Comparison of ENCODE assay signal across 8 cellular contexts in genomic region chr11:48013269-48013901, GRCh38. TPM values are rescaled to one million over a fixed set of nuclear protein-coding genes. Genes with fewer than 3 reads are reported as not detected.
DNase-seq lines count a peak whose midpoint lies in the region; ATAC-seq and TF ChIP-seq lines count a peak whose summit lies in the region.

No MANE protein-coding gene starts in this region.

- CTCF ChIA-PET in naive thymus-derived CD4-positive, alpha-beta T cell (lab: Charles Lee) = interaction anchor here (0.8 kb wide), 1 partner anchor 94 kb away, joined by 3 read pairs; no protein-coding TSS in a partner anchor

- peak overlapping the region in 9 of 10 donors; percentile 37 to 79 (median 63) for H3K4me3 Mint-ChIP-seq in naive thymus-derived CD4-positive, alpha-beta T cell

- TF ChIP-seq CTCF in GM13976 (IDR thresholded peaks at IDR 0.05; ENCODE audit: borderline replicate concordance, control extremely low read depth, extremely low read depth, insufficient read depth, missing control alignments) = no peak

- H3K9me3 ChIP-seq in naive thymus-derived CD4-positive, alpha-beta T cell (ENCODE audit: control insufficient read depth in 2 of 3, low read length in 3 of 3) = no peaks in the 10 kb centered on the region

- H3K4me1 Mint-ChIP-seq in naive thymus-derived CD4-positive, alpha-beta T cell = peaks cover 58 to 89% (median 84%) of the 10 kb centered on the region in 7 donors

- H3K36me3 ChIP-seq in naive thymus-derived CD4-positive, alpha-beta T cell (ENCODE audit: control insufficient read depth in 2 of 3, insufficient read depth in 3 of 3, low read length in 3 of 3) = no peaks in the 10 kb centered on the region

- peak; percentile 55 for ATAC-seq in HG02759 (IDR thresholded peaks at IDR 0.05; ENCODE audit: unreplicated experiment)
- peak; percentile 46 for ATAC-seq in naive thymus-derived CD4-positive, alpha-beta T cell

- DNase-seq in GM13976 (ENCODE audit: low spot score) = peak; percentile 46
- DNase-seq in NOMO-1 treated with dmso at 0.1 percent for 144 hours (lab: John Stamatoyannopoulos, UW; ENCODE audit: unreplicated experiment) = peak; percentile 33
- DNase-seq in activated gamma-delta T cell treated with Interleukin-2 at 50 U/mL for 16 hours = peak; percentile 56
- peak in 1 of 9 donors; percentile 62 for DNase-seq in naive thymus-derived CD4-positive, alpha-beta T cell
- DNase-seq in NCI-H774 (lab: John Stamatoyannopoulos, UW) = no peak
- no peak for DNase-seq in NCI-H345 (lab: John Stamatoyannopoulos, UW)
- no peak for DNase-seq in GF-D8 (lab: John Stamatoyannopoulos, UW)

- POLR2A ChIA-PET in naive thymus-derived CD4-positive, alpha-beta T cell (lab: Charles Lee) = interaction anchor here (1.0 to 5.5 kb wide), 8 partner anchors 8 to 44 kb away, joined by 3 to 27 read pairs (median 6); no protein-coding TSS in a partner anchor

- peak overlapping the region; percentile 20 for H3K4me3 ChIP-seq in naive thymus-derived CD4-positive, alpha-beta T cell (ENCODE audit: low read length)

- peaks cover 70 to 88% of the 10 kb centered on the region in 2 donors for H3K4me1 ChIP-seq in naive thymus-derived CD4-positive, alpha-beta T cell (ENCODE audit: control insufficient read depth in 2 of 2, insufficient read depth in 2 of 2, low read length in 2 of 2)

- no peaks in the 10 kb centered on the region for H3K27me3 Mint-ChIP-seq in naive thymus-derived CD4-positive, alpha-beta T cell

- H3K27me3 ChIP-seq in naive thymus-derived CD4-positive, alpha-beta T cell (ENCODE audit: control insufficient read depth in 2 of 2, insufficient read depth in 2 of 2, low read length in 2 of 2) = no peaks in the 10 kb centered on the region

- peak overlapping the region; percentile 86 to 97 (median 90) for H3K27ac Mint-ChIP-seq in naive thymus-derived CD4-positive, alpha-beta T cell

- H3K9me3 Mint-ChIP-seq in naive thymus-derived CD4-positive, alpha-beta T cell = no peaks in the 10 kb centered on the region

- intact Hi-C loops in naive thymus-derived CD4-positive, alpha-beta T cell (cut with micrococcal nuclease) = loop anchor here (1.0 to 2.0 kb wide), 3 partner anchors 8 to 41 kb away; no protein-coding TSS in a partner anchor

- peak overlapping the region; percentile 34 for H3K27ac ChIP-seq in naive thymus-derived CD4-positive, alpha-beta T cell (ENCODE audit: low read depth, low read length)

- in situ Hi-C loops in GM13976 (cut with MboI; ENCODE audit: low sequenced_read_pairs, unreplicated experiment) = no loop called here

- peaks cover 0 to 19% (median 0%) of the 10 kb centered on the region in 5 donors for H3K36me3 Mint-ChIP-seq in naive thymus-derived CD4-positive, alpha-beta T cell

RNA-seq across cellular contexts. Expression of gene PTPRJ, which starts 33.0 kb away (rescaled TPM):
- total RNA-seq in naive thymus-derived CD4-positive, alpha-beta T cell = 10 to 100 TPM; 31.8 to 82.3 (median 53.9) TPM
- 10 to 100 TPM in 1 of 2 donors, 1 to 10 TPM in 1; 7.0 to 11.8 TPM for polyA plus RNA-seq in naive thymus-derived CD4-positive, alpha-beta T cell

Comparison
In these comparisons a context has a peak if more than half of its experiments do, and no peak if none do; other contexts are left out.
1. DNase-seq: peak in GM13976 (single experiment), NOMO-1 treated with dmso at 0.1 percent for 144 hours (single experiment) and activated gamma-delta T cell treated with Interleukin-2 at 50 U/mL for 16 hours (single experiment); none in NCI-H774 (single experiment), NCI-H345 (single experiment) and GF-D8 (single experiment).